In the genomic region with DNA sequence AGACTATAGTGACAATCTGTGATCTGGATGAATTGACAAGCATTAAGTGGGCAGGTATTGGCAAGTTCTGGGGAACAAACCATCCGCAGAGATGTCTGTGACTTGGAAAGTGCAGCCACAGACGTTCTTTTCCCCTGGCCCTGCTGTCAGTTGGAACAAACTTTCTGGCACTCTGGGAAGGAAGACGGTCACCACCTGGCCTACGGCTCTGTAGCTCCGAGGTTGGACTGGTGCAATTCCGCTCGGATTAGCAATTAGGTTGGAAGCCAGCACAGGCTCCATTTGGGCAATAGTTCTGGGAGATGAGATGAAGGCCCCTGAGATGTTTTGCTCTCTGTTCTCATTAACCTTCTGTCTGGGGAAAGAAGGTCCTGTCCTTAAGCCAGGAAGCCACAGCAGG, we compare ENCODE assay signal across 25 cellular contexts.
"Had no signal": no experiment of that assay in that cellular context is flagged by ENCODE, and none has a peak within 500 bp of the region (broad histone marks: within the 10 kb centered on the region; RNA-seq: fewer than 3 reads in every experiment).

No MANE protein-coding gene starts in this region.

- DNase-seq: activated B cell treated with CpG ODN at 0.5 μM for 24 hours; activated CD4-positive, alpha-beta memory T cell treated with anti-CD3 and anti-CD28 coated beads for 36 hours; activated CD4-positive, alpha-beta T cell treated with anti-CD3 and anti-CD28 coated beads for 4 hours; activated CD4-positive, alpha-beta T cell treated with anti-CD3 and anti-CD28 coated beads, Interleukin-2, amount 50 U/mL, for 1 hour; activated CD4-positive, CD25-positive, alpha-beta regulatory T cell treated with anti-CD3 and anti-CD28 coated beads, Interleukin-2, amount 50 U/mL, for 72 hours; activated CD8-positive, alpha-beta memory T cell treated with anti-CD3 and anti-CD28 coated beads, Interleukin-2, amount 50 U/mL, for 4 hours; activated effector memory CD4-positive, alpha-beta T cell treated with Interleukin-2 at 50 U/mL for 16 hours; activated naive CD4-positive, alpha-beta T cell treated with anti-CD3 and anti-CD28 coated beads, Interleukin-2, amount 10 ng/mL, durations not matched to agents 7 days and 5 days; activated naive CD8-positive, alpha-beta T cell treated with anti-CD3 and anti-CD28 coated beads, Interleukin-2, amount 50 U/mL, for 24 hours; activated T-cell treated with anti-CD3 and anti-CD28 coated beads, Interleukin-2, amount 50 U/mL, for 48 hours; anterior cingulate cortex; Karpas-422; KBM-7; NCI-H1105; NCI-H1417 treated with DMSO at 0.1 percent for 48 hours; NCI-H187 treated with DMSO at 0.1 percent for 48 hours; NCI-H2081; NCI-H510A; NCI-H69; NK-92 treated with Interleukin-12 subunit alpha and Interleukin-12 subunit beta, amount 100 ng/mL, for 24 hours; PC-3; Peyer's patch; RPMI8226; SHP77 treated with DMSO at 0.1 percent for 48 hours; SK-N-SH had no signal

- ATAC-seq: activated naive CD8-positive, alpha-beta T cell treated with anti-CD3 and anti-CD28 coated beads, Interleukin-2, amount 50 U/mL, for 24 hours; PC-3 had no signal
